2 cellular contexts compared by ENCODE assay signal in genomic region chr4:7784131-7784870, GRCh38.
TF ChIP-seq lines count a peak whose summit lies in the region.

No MANE protein-coding gene starts in this region.

TF ChIP-seq in SK-N-SH, 30 proteins besides CTCF, POLR2A, EP300 and RAD21 (continued from another document):
- TF ChIP-seq JUND (IDR thresholded peaks at IDR 0.05) (no peak), MEF2A (IDR thresholded peaks at IDR 0.05; ENCODE audit: borderline replicate concordance, low read depth) (no peak), RFX5 (IDR thresholded peaks at IDR 0.05; ENCODE audit: low read length) (no peak), TEAD4 (IDR thresholded peaks at IDR 0.05; ENCODE audit: borderline replicate concordance, insufficient read depth) (no peak), POLR2AphosphoS5 (IDR thresholded peaks at IDR 0.05; ENCODE audit: low read depth, low read length) (no peak)

TF ChIP-seq in SK-N-SH treated with all-trans-retinoic acid at 6 μM for 48 hours, 23 proteins besides CTCF, POLR2A, EP300 and RAD21 (continued from another document):
- TF ChIP-seq, protein P1, sequence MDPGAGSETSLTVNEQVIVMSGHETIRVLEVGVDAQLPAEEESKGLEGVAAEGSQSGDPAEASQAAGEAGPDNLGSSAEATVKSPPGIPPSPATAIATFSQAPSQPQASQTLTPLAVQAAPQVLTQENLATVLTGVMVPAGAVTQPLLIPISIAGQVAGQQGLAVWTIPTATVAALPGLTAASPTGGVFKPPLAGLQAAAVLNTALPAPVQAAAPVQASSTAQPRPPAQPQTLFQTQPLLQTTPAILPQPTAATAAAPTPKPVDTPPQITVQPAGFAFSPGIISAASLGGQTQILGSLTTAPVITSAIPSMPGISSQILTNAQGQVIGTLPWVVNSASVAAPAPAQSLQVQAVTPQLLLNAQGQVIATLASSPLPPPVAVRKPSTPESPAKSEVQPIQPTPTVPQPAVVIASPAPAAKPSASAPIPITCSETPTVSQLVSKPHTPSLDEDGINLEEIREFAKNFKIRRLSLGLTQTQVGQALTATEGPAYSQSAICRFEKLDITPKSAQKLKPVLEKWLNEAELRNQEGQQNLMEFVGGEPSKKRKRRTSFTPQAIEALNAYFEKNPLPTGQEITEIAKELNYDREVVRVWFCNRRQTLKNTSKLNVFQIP (CRISPR knock-in tag; IDR thresholded peaks at IDR 0.05; ENCODE audit: borderline replicate concordance, low read depth) = no peak
- TF ChIP-seq ZNF70 (CRISPR knock-in tag; IDR thresholded peaks at IDR 0.05) (no peak), GLIS3 (CRISPR knock-in tag; IDR thresholded peaks at IDR 0.05) (no peak), ESRRG (CRISPR knock-in tag; IDR thresholded peaks at IDR 0.05) (no peak), ARNTL (CRISPR knock-in tag; IDR thresholded peaks at IDR 0.05; ENCODE audit: borderline replicate concordance, low read depth) (no peak), TCF4 (CRISPR knock-in tag; IDR thresholded peaks at IDR 0.05; ENCODE audit: borderline replicate concordance) (no peak)
- TF ChIP-seq, protein P2, sequence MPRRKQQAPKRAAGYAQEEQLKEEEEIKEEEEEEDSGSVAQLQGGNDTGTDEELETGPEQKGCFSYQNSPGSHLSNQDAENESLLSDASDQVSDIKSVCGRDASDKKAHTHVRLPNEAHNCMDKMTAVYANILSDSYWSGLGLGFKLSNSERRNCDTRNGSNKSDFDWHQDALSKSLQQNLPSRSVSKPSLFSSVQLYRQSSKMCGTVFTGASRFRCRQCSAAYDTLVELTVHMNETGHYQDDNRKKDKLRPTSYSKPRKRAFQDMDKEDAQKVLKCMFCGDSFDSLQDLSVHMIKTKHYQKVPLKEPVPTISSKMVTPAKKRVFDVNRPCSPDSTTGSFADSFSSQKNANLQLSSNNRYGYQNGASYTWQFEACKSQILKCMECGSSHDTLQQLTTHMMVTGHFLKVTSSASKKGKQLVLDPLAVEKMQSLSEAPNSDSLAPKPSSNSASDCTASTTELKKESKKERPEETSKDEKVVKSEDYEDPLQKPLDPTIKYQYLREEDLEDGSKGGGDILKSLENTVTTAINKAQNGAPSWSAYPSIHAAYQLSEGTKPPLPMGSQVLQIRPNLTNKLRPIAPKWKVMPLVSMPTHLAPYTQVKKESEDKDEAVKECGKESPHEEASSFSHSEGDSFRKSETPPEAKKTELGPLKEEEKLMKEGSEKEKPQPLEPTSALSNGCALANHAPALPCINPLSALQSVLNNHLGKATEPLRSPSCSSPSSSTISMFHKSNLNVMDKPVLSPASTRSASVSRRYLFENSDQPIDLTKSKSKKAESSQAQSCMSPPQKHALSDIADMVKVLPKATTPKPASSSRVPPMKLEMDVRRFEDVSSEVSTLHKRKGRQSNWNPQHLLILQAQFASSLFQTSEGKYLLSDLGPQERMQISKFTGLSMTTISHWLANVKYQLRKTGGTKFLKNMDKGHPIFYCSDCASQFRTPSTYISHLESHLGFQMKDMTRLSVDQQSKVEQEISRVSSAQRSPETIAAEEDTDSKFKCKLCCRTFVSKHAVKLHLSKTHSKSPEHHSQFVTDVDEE (CRISPR knock-in tag; IDR thresholded peaks at IDR 0.05) = no peak
- TF ChIP-seq, protein P3, sequence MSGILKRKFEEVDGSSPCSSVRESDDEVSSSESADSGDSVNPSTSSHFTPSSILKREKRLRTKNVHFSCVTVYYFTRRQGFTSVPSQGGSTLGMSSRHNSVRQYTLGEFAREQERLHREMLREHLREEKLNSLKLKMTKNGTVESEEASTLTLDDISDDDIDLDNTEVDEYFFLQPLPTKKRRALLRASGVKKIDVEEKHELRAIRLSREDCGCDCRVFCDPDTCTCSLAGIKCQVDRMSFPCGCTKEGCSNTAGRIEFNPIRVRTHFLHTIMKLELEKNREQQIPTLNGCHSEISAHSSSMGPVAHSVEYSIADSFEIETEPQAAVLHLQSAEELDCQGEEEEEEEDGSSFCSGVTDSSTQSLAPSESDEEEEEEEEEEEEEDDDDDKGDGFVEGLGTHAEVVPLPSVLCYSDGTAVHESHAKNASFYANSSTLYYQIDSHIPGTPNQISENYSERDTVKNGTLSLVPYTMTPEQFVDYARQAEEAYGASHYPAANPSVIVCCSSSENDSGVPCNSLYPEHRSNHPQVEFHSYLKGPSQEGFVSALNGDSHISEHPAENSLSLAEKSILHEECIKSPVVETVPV (CRISPR knock-in tag; IDR thresholded peaks at IDR 0.05) = no peak
